ENCODE assay signal across 14 cellular contexts in the genomic region with DNA sequence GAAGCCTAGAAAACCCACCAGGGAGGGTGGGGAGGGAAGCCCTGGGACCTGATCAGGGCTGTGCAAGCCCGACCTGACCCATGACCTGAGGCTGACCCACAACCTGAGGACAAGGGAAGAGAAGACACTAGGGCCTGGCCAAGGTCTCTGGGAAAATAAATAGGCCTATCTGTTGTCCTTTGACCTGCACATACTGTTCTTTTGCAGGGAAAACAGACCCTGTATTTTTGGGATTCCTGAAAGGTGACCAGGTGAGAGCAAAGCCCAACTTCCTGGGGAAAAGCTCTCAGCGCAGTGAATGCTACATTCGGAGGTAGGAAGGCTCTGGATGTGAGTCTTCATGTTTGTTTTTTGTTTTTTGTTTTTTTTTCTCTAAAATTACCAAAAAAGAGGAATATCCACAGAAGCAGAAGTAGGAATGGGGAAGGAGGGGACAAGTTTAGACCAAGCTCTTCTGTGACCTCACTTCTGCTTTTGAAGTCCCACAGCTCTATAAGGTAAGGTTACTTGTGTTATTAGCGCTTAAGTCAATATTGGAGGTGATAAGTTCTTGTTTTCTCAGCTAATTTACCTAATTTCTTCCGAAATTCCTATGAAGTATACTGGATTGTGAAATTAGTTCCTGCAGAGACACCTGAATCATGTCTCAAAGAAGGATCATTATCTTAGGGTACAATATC. TPM values are rescaled to one million over a fixed set of nuclear protein-coding genes. Genes with fewer than 3 reads are reported as not detected.
A peak's percentile ranks its signal among the peaks of the same experiment; 100 is the strongest.
DNase-seq lines count a peak whose midpoint lies in the region; ATAC-seq, FAIRE-seq and TF ChIP-seq lines count a peak whose summit lies in the region.
"Had no signal": no experiment of that assay in that cellular context is flagged by ENCODE, and none has a peak within 500 bp of the region (broad histone marks: within the 10 kb centered on the region; RNA-seq: fewer than 3 reads in every experiment).

No MANE protein-coding gene starts in this region.

- H3K36me3 Mint-ChIP-seq in naive thymus-derived CD4-positive, alpha-beta T cell, result peaks cover 0 to 2% (median 0%) of the 10 kb centered on the region in 5 donors

- TF ChIP-seq EP300 in K562 (IDR thresholded peaks at IDR 0.05; ENCODE audit: low read length), result no peak

- H4K20me1 ChIP-seq in K562 (replicated peaks; ENCODE audit: control insufficient read depth, insufficient read depth, low read length), result no peaks in the 10 kb centered on the region

- no peak overlapping the region for H3K27ac ChIP-seq in K562 (ENCODE audit: extremely low read depth, low read depth, low read length)
- H3K27ac ChIP-seq in naive thymus-derived CD4-positive, alpha-beta T cell (ENCODE audit: low read depth, low read length), result no peak overlapping the region
- H3K27ac ChIP-seq: parathyroid adenoma had no signal

- H3K4me3 Mint-ChIP-seq in naive thymus-derived CD4-positive, alpha-beta T cell, result no peak overlapping the region
- H3K4me3 Mint-ChIP-seq: T-helper 1 cell treated with Interleukin-12 subunit alpha and Interleukin-12 subunit beta and Interleukin-4 antibody, amounts not matched to agents 30 μg/mL and 1 μg/mL, for 36 hours had no signal

- H3K27ac Mint-ChIP-seq in naive thymus-derived CD4-positive, alpha-beta T cell, result no peak overlapping the region
- H3K27ac Mint-ChIP-seq: T-helper 1 cell treated with Interleukin-12 subunit alpha and Interleukin-12 subunit beta and Interleukin-4 antibody, amounts not matched to agents 30 μg/mL and 1 μg/mL, for 36 hours had no signal

- H3K9me1 ChIP-seq in K562 (ENCODE audit: control insufficient read depth, insufficient read depth, low read length), result no peaks in the 10 kb centered on the region

- WGBS in K562 (ENCODE audit: insufficient coverage, low coverage, missing lambda C conversion rate), result 4% methylated on average over 5 of the region's 5 CpGs

- in situ Hi-C loops in K562 (cut with MboI) (no loop called here), GM13977 (cut with MboI; ENCODE audit: low pct_unique_long_range_greater_than_20kb, low sequenced_read_pairs, unreplicated experiment) (no loop called here)

- DNase-seq in ELF-1 (ENCODE audit: low read depth, low spot score) (peak; percentile 40), Kasumi-1 (lab: John Stamatoyannopoulos, UW) (peak; percentile 90 to 94), K562 (ENCODE audit: extremely low read depth in 1 of 4, low spot score in 3 of 4) (no peak), kidney tubule cell (ENCODE audit: low spot score) (no peak), GM13977 (ENCODE audit: low spot score) (no peak), UCSD-AML1 (lab: John Stamatoyannopoulos, UW; ENCODE audit: unreplicated experiment) (no peak), middle frontal gyrus (ENCODE audit: extremely low spot score, low spot score) (no peak)
- no peak for DNase-seq in naive thymus-derived CD4-positive, alpha-beta T cell
- DNase-seq: activated CD4-positive, alpha-beta T cell treated with anti-CD3 and anti-CD28 coated beads, Interleukin-2, amount 50 U/mL, for 1 hour; activated effector memory CD4-positive, alpha-beta T cell treated with Interleukin-2 at 50 U/mL for 16 hours; effector memory CD4-positive, alpha-beta T cell; foreskin melanocyte had no signal

- BruUV-seq in K562 (replicated peaks; lab: Mats Ljungman, UMichigan), result no TSS peak

- H2AFZ ChIP-seq in K562 (ENCODE audit: low read depth, low read length), result no peak overlapping the region
- H2AFZ ChIP-seq: parathyroid adenoma had no signal

- intact Hi-C loops in K562 (cut with micrococcal nuclease), result no loop called here
- intact Hi-C loops in naive thymus-derived CD4-positive, alpha-beta T cell (cut with micrococcal nuclease), result no loop called here

- no peaks in the 10 kb centered on the region for H3K4me1 ChIP-seq in K562 (replicated peaks in 1 of 2; ENCODE audit: control insufficient read depth in 2 of 2, insufficient read depth in 2 of 2, low read length in 2 of 2)
- H3K4me1 ChIP-seq in naive thymus-derived CD4-positive, alpha-beta T cell (ENCODE audit: control insufficient read depth in 2 of 2, insufficient read depth in 2 of 2, low read length in 2 of 2), result no peaks in the 10 kb centered on the region
- H3K4me1 ChIP-seq: parathyroid adenoma had no signal

- H3K36me3 ChIP-seq in K562 (ENCODE audit: control insufficient read depth, insufficient read depth, low read length), result no peaks in the 10 kb centered on the region
- no peaks in the 10 kb centered on the region for H3K36me3 ChIP-seq in naive thymus-derived CD4-positive, alpha-beta T cell (ENCODE audit: control insufficient read depth in 2 of 3, insufficient read depth in 3 of 3, low read length in 3 of 3)

- H3K79me2 ChIP-seq in K562 (ENCODE audit: control insufficient read depth, insufficient read depth, low read length), result no peaks in the 10 kb centered on the region
- H3K79me2 ChIP-seq: parathyroid adenoma had no signal

- H3K27me3 Mint-ChIP-seq in naive thymus-derived CD4-positive, alpha-beta T cell, result no peaks in the 10 kb centered on the region

- no peak for FAIRE-seq in K562 (lab: Jason Lieb, UNC)

- no peak overlapping the region for H3K4me3 ChIP-seq in K562
- H3K4me3 ChIP-seq in naive thymus-derived CD4-positive, alpha-beta T cell (ENCODE audit: low read length), result no peak overlapping the region

- H3K4me2 ChIP-seq in K562 (ENCODE audit: insufficient read depth, low read length), result no peak overlapping the region

- H3K27me3 ChIP-seq in K562 (ENCODE audit: control insufficient read depth in 2 of 2, insufficient read depth in 2 of 2, low read length in 2 of 2), result peaks cover 2 to 6% of the 10 kb centered on the region in 2 experiments; a peak in 3 of 5 replicates
- no peaks in the 10 kb centered on the region for H3K27me3 ChIP-seq in naive thymus-derived CD4-positive, alpha-beta T cell (ENCODE audit: control insufficient read depth in 2 of 2, insufficient read depth in 2 of 2, low read length in 2 of 2)

- no peaks in the 10 kb centered on the region for H3K9me3 Mint-ChIP-seq in naive thymus-derived CD4-positive, alpha-beta T cell
- H3K9me3 Mint-ChIP-seq: T-helper 1 cell treated with Interleukin-12 subunit alpha and Interleukin-12 subunit beta and Interleukin-4 antibody, amounts not matched to agents 30 μg/mL and 1 μg/mL, for 36 hours had no signal

- no peak for ATAC-seq in K562
- ATAC-seq in naive thymus-derived CD4-positive, alpha-beta T cell, result peak; percentile 77

- POLR2A ChIA-PET in K562 (lab: Yijun Ruan, JAX), result interaction anchor here (0.8 kb wide), 1 partner anchor 33 kb away, joined by 3 read pairs; no protein-coding TSS in a partner anchor
- POLR2A ChIA-PET in naive thymus-derived CD4-positive, alpha-beta T cell (lab: Charles Lee), result no interaction called here

- TF ChIP-seq CTCF in K562 (IDR thresholded peaks at IDR 0.05 in 2 of 3, conservative IDR thresholded peaks at IDR 0.05 in 1 of 3; ENCODE audit: insufficient read depth in 2 of 3, low read depth in 1 of 3, low read length in 3 of 3) (no peak), GM13977 (IDR thresholded peaks at IDR 0.05; ENCODE audit: extremely low read depth, insufficient read depth, missing control alignments) (no peak)

- CTCF ChIA-PET in K562 (lab: Yijun Ruan, JAX; ENCODE audit: low intra/inter-chr PET ratio), result no interaction called here
- CTCF ChIA-PET in naive thymus-derived CD4-positive, alpha-beta T cell (lab: Charles Lee), result no interaction called here

- H3K4me1 Mint-ChIP-seq in naive thymus-derived CD4-positive, alpha-beta T cell, result peaks cover 8 to 22% (median 10%) of the 10 kb centered on the region in 7 donors

- TF ChIP-seq RAD21 in K562 (CRISPR knock-in tag; conservative IDR thresholded peaks at IDR 0.05 in 1 of 2, IDR thresholded peaks at IDR 0.05 in 1 of 2), result no peak

- no peak overlapping the region for H3K9ac ChIP-seq in K562 (ENCODE audit: insufficient read depth in 1 of 2, low read depth in 2 of 2, low read length in 2 of 2)
- H3K9ac ChIP-seq: parathyroid adenoma had no signal

- H3K9me3 ChIP-seq in K562 (replicated peaks; ENCODE audit: control insufficient read depth, insufficient read depth, low read depth, low read length), result no peaks in the 10 kb centered on the region
- H3K9me3 ChIP-seq in naive thymus-derived CD4-positive, alpha-beta T cell (ENCODE audit: control insufficient read depth in 2 of 3, low read length in 3 of 3), result no peaks in the 10 kb centered on the region

- TF ChIP-seq POLR2A in K562 (conservative IDR thresholded peaks at IDR 0.05), result no peak

TF ChIP-seq in K562, 482 proteins besides CTCF, POLR2A, EP300 and RAD21 (continues in another document):
- no peak for TF ChIP-seq KAT8 (IDR thresholded peaks at IDR 0.05; ENCODE audit: low read depth)
- TF ChIP-seq, protein P1, sequence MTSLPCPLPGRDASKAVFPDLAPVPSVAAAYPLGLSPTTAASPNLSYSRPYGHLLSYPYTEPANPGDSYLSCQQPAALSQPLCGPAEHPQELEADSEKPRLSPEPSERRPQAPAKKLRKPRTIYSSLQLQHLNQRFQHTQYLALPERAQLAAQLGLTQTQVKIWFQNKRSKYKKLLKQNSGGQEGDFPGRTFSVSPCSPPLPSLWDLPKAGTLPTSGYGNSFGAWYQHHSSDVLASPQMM (CRISPR knock-in tag; IDR thresholded peaks at IDR 0.05), result no peak
- no peak for TF ChIP-seq TEAD4 (IDR thresholded peaks at IDR 0.05; ENCODE audit: low read length)
- TF ChIP-seq TEAD4 (CRISPR knock-in tag; IDR thresholded peaks at IDR 0.05; ENCODE audit: borderline replicate concordance), result no peak
- no peak for TF ChIP-seq ZNF311 (CRISPR knock-in tag; IDR thresholded peaks at IDR 0.05)
- peak; percentile 91 for TF ChIP-seq SPI1 (IDR thresholded peaks at IDR 0.05; ENCODE audit: borderline replicate concordance, low read depth, low read length)
- no peak for TF ChIP-seq COPS2 (conservative IDR thresholded peaks at IDR 0.05)

RNA-seq across cellular contexts. Expression of a gene that starts 26.2 kb away (rescaled TPM):
- total RNA-seq in K562 (2011; cell fraction: chromatin; rRNA removed; ENCODE audit: low replicate concordance), result 2.5 and 10.4 TPM in 2 replicates
- 1.1 and 1.2 TPM in 2 replicates for total RNA-seq in K562 (2011; cell fraction: nucleolus; rRNA removed)
- 1.8 and 3.4 TPM in 2 replicates for total RNA-seq in K562 (2011; cell fraction: nucleoplasm; rRNA removed)
- total RNA-seq in K562 (2014; rRNA removed) (0.73 and 1.3 TPM in 2 replicates), K562 (2014; rRNA removed; fragmentation: Illumina TruSeq; extraction: Trizol) (1.6 and 1.7 TPM in 2 replicates), K562 (2015; rRNA removed; fragmentation: Illumina TruSeq; extraction: Trizol) (0.94 and 1.2 TPM in 2 replicates), K562 (2021) (1.6 and 2.1 TPM in 2 replicates)
- polyA plus RNA-seq in K562 (2011; rRNA removed) (1.5 and 2.4 TPM in 2 replicates), K562 (2014; fragmentation: Illumina TruSeq; extraction: Trizol) (0.83 and 0.91 TPM in 2 replicates), K562 (2014; fragmentation: Nextera tagmentation; extraction: Ambion mirVana) (1 to 10 TPM in 1 of 2 experiments, under 1 TPM in 1; 0.73 to 1.6 TPM), K562 (2014; rRNA removed) (1.1 and 1.4 TPM in 2 replicates)
- polyA plus RNA-seq in K562 (2011; cell fraction: cytosol; rRNA removed), result 0.52 and 1.5 TPM in 2 replicates
- 1.5 and 2.3 TPM in 2 replicates for polyA plus RNA-seq in K562 (2011; cell fraction: nucleus; rRNA removed)
- polyA plus RNA-seq in K562 (2012), result 1.6 and 2.3 TPM in 2 replicates
- polyA minus RNA-seq in K562 (2011; rRNA and poly(A)+ RNA removed), result 3.9 and 5.5 TPM in 2 replicates
- 0.86 and 3.0 TPM in 2 replicates for polyA minus RNA-seq in K562 (2011; cell fraction: cytosol; rRNA and poly(A)+ RNA removed)
- 2.7 and 4.8 TPM in 2 replicates for polyA minus RNA-seq in K562 (2011; cell fraction: nucleus; rRNA and poly(A)+ RNA removed)
- total RNA-seq in naive thymus-derived CD4-positive, alpha-beta T cell, result 10 to 100 TPM; 24.8 to 98.1 (median 30.9) TPM
- polyA plus RNA-seq in naive thymus-derived CD4-positive, alpha-beta T cell, result 1 to 10 TPM; 5.7 to 5.9 TPM

Comparison
In these comparisons a context has a peak if more than half of its experiments do, and no peak if none do; other contexts are left out.
1. DNase-seq: peak in ELF-1 (single experiment) and Kasumi-1 (2 of 2); none in K562 (0 of 4), naive thymus-derived CD4-positive, alpha-beta T cell (0 of 9), kidney tubule cell (single experiment), GM13977 (single experiment), UCSD-AML1 (single experiment) and middle frontal gyrus (single experiment).